In genomic region chrX:11540532-11541377, GRCh38 we compare ENCODE assay signal across 10 cellular contexts.
DNase-seq lines count a peak whose midpoint lies in the region; ATAC-seq and TF ChIP-seq lines count a peak whose summit lies in the region.
"Had no signal": no experiment of that assay in that cellular context is flagged by ENCODE, and none has a peak within 500 bp of the region (broad histone marks: within the 10 kb centered on the region; RNA-seq: fewer than 3 reads in every experiment).

No MANE protein-coding gene starts in this region.

- H3K79me2 ChIP-seq in fibroblast of lung (ENCODE audit: control insufficient read depth, insufficient read depth, low read length) = no peaks in the 10 kb centered on the region
- H3K79me2 ChIP-seq in PC-3 (ENCODE audit: low read length) = no peaks in the 10 kb centered on the region

- no peaks in the 10 kb centered on the region for H3K9me2 ChIP-seq in PC-3 (replicated peaks; ENCODE audit: low read length)

- H3K4me3 ChIP-seq in GM12865 (ENCODE audit: low read depth, low read length) (no peak overlapping the region), fibroblast of lung (replicated peaks in 1 of 4; ENCODE audit: control extremely low read depth in 1 of 4, insufficient read depth in 1 of 4, low read depth in 3 of 4, low read length in 4 of 4) (no peak overlapping the region), colonic mucosa (no peak overlapping the region), PC-3 (ENCODE audit: low read length) (no peak overlapping the region)

- peak; percentile 85 for ATAC-seq in GM21390 (IDR thresholded peaks at IDR 0.05; ENCODE audit: unreplicated experiment)
- ATAC-seq in HG03442 (IDR thresholded peaks at IDR 0.05; ENCODE audit: unreplicated experiment) = peak; percentile 75
- ATAC-seq in PC-3 = no peak
- ATAC-seq: esophagus mucosa; natural killer cell treated with Interleukin-12 subunit alpha and Interleukin-12 subunit beta and Interleukin-15 and Interleukin-18, amount 100 ng/mL, for 72 hours had no signal

- TF ChIP-seq CTCF in GM12865 (IDR thresholded peaks at IDR 0.05; ENCODE audit: insufficient read depth, low read depth, low read length, missing control alignments) (no peak), fibroblast of lung (conservative IDR thresholded peaks at IDR 0.05 in 1 of 2, IDR thresholded peaks at IDR 0.05 in 1 of 2; ENCODE audit: low read depth in 1 of 2, low read length in 2 of 2) (peak; percentile 28 to 32), colonic mucosa (IDR thresholded peaks at IDR 0.05) (no peak), PC-3 (conservative IDR thresholded peaks at IDR 0.05; ENCODE audit: low read depth, low read length) (no peak)

- H3K36me3 ChIP-seq in fibroblast of lung (ENCODE audit: control insufficient read depth, insufficient read depth, low read length) = no peaks in the 10 kb centered on the region
- no peaks in the 10 kb centered on the region for H3K36me3 ChIP-seq in colonic mucosa
- H3K36me3 ChIP-seq in PC-3 (ENCODE audit: low read depth, low read length) = no peaks in the 10 kb centered on the region

- H3K4me2 ChIP-seq in fibroblast of lung (ENCODE audit: extremely low read depth, insufficient read depth, low read length) = no peak overlapping the region
- no peak overlapping the region for H3K4me2 ChIP-seq in PC-3 (ENCODE audit: low read length)

- H3K27ac ChIP-seq in fibroblast of lung (ENCODE audit: insufficient read depth, low read length) (no peak overlapping the region), colonic mucosa (no peak overlapping the region), PC-3 (ENCODE audit: low read length) (no peak overlapping the region)

- no peaks in the 10 kb centered on the region for H3K4me1 Mint-ChIP-seq in activated T-helper 1 cell treated with anti-CD3 and anti-CD28 coated beads, Interleukin-12 subunit alpha, Interleukin-12 subunit beta, Interleukin-2, Interleukin-4 antibody, amounts not matched to agents 30 ng/mL and 10 ng/mL and 1 ng/mL, durations not matched to agents 14 hours and 24 hours and 36 hours (ENCODE audit: low read depth)
- no peaks in the 10 kb centered on the region for H3K4me1 Mint-ChIP-seq in activated naive CD4-positive, alpha-beta T cell treated with anti-CD3 and anti-CD28 coated beads, Interleukin-2, amount 10 ng/mL, durations not matched to agents 7 days and 5 days

- H3K4me3 Mint-ChIP-seq in activated T-helper 1 cell treated with anti-CD3 and anti-CD28 coated beads, Interleukin-12 subunit alpha, Interleukin-12 subunit beta, Interleukin-2, Interleukin-4 antibody, amounts not matched to agents 30 ng/mL and 10 ng/mL and 1 ng/mL, durations not matched to agents 14 hours and 24 hours and 36 hours = no peak overlapping the region
- H3K4me3 Mint-ChIP-seq in activated naive CD4-positive, alpha-beta T cell treated with anti-CD3 and anti-CD28 coated beads, Interleukin-2, amount 10 ng/mL, durations not matched to agents 7 days and 5 days = no peak overlapping the region
- H3K4me3 Mint-ChIP-seq: natural killer cell treated with Interleukin-12 subunit alpha and Interleukin-12 subunit beta and Interleukin-15 and Interleukin-18, amount 100 ng/mL, for 72 hours had no signal

- peaks cover 2% of the 10 kb centered on the region for H4K20me1 ChIP-seq in fibroblast of lung (ENCODE audit: control insufficient read depth, extremely low read depth, insufficient read depth, low read length)
- no peaks in the 10 kb centered on the region for H4K20me1 ChIP-seq in PC-3 (ENCODE audit: low read length)

- H3F3A ChIP-seq in PC-3 (ENCODE audit: low read length, unreplicated experiment) = no peaks in the 10 kb centered on the region

- CTCF ChIA-PET in activated naive CD4-positive, alpha-beta T cell treated with anti-CD3 and anti-CD28 coated beads, Interleukin-2, amount 10 ng/mL, durations not matched to agents 7 days and 5 days (lab: Charles Lee) = interaction anchor here (1.0 kb wide), 1 partner anchor 207 kb away, joined by 3 read pairs; no protein-coding TSS in a partner anchor
- CTCF ChIA-PET in PC-3 (lab: Charles Lee) = no interaction called here

- H3K9ac ChIP-seq in fibroblast of lung (ENCODE audit: insufficient read depth, low read length) (no peak overlapping the region), colonic mucosa (ENCODE audit: low read depth in 2 of 2, low read length in 2 of 2) (no peak overlapping the region), PC-3 (ENCODE audit: low read length) (no peak overlapping the region)

- intact Hi-C loops in colonic mucosa (cut with DNase I) (no loop called here), PC-3 (cut with micrococcal nuclease) (no loop called here)
- intact Hi-C loops in activated T-helper 1 cell treated with anti-CD3 and anti-CD28 coated beads, Interleukin-12 subunit alpha, Interleukin-12 subunit beta, Interleukin-2, Interleukin-4 antibody, amounts not matched to agents 30 ng/mL and 10 ng/mL and 1 ng/mL, durations not matched to agents 14 hours and 24 hours and 36 hours (cut with micrococcal nuclease) = no loop called here

- no peaks in the 10 kb centered on the region for H3K4me1 ChIP-seq in fibroblast of lung (ENCODE audit: control insufficient read depth, extremely low read depth, insufficient read depth, low read length)
- H3K4me1 ChIP-seq in colonic mucosa = no peaks in the 10 kb centered on the region
- no peaks in the 10 kb centered on the region for H3K4me1 ChIP-seq in PC-3 (ENCODE audit: insufficient read depth, low read length)

- H3K9me3 ChIP-seq in fibroblast of lung (ENCODE audit: control insufficient read depth, insufficient read depth, low read depth, low read length) (no peaks in the 10 kb centered on the region), colonic mucosa (no peaks in the 10 kb centered on the region), PC-3 (ENCODE audit: low read length) (no peaks in the 10 kb centered on the region)

- no TSS peak for BruUV-seq in PC-3 (replicated peaks; lab: Mats Ljungman, UMichigan)

- no peak overlapping the region for H2AFZ ChIP-seq in fibroblast of lung (ENCODE audit: low read length)
- H2AFZ ChIP-seq in PC-3 (ENCODE audit: low read length) = no peak overlapping the region

- H3K27me3 ChIP-seq in fibroblast of lung (ENCODE audit: control insufficient read depth, insufficient read depth, low read length) (no peaks in the 10 kb centered on the region), colonic mucosa (no peaks in the 10 kb centered on the region), PC-3 (ENCODE audit: low read length) (no peaks in the 10 kb centered on the region)

- H3K27me3 Mint-ChIP-seq in activated T-helper 1 cell treated with anti-CD3 and anti-CD28 coated beads, Interleukin-12 subunit alpha, Interleukin-12 subunit beta, Interleukin-2, Interleukin-4 antibody, amounts not matched to agents 30 ng/mL and 10 ng/mL and 1 ng/mL, durations not matched to agents 14 hours and 24 hours and 36 hours (ENCODE audit: insufficient read depth) = no peaks in the 10 kb centered on the region
- H3K27me3 Mint-ChIP-seq in activated naive CD4-positive, alpha-beta T cell treated with anti-CD3 and anti-CD28 coated beads, Interleukin-2, amount 10 ng/mL, durations not matched to agents 7 days and 5 days = no peaks in the 10 kb centered on the region

- no peaks in the 10 kb centered on the region for H3K9me3 Mint-ChIP-seq in activated T-helper 1 cell treated with anti-CD3 and anti-CD28 coated beads, Interleukin-12 subunit alpha, Interleukin-12 subunit beta, Interleukin-2, Interleukin-4 antibody, amounts not matched to agents 30 ng/mL and 10 ng/mL and 1 ng/mL, durations not matched to agents 14 hours and 24 hours and 36 hours
- H3K9me3 Mint-ChIP-seq in activated naive CD4-positive, alpha-beta T cell treated with anti-CD3 and anti-CD28 coated beads, Interleukin-2, amount 10 ng/mL, durations not matched to agents 7 days and 5 days = no peaks in the 10 kb centered on the region
- H3K9me3 Mint-ChIP-seq: natural killer cell treated with Interleukin-12 subunit alpha and Interleukin-12 subunit beta and Interleukin-15 and Interleukin-18, amount 100 ng/mL, for 72 hours had no signal

- POLR2A ChIA-PET in PC-3 (lab: Charles Lee; ENCODE audit: unreplicated experiment) = no interaction called here

- H3K36me3 Mint-ChIP-seq in activated T-helper 1 cell treated with anti-CD3 and anti-CD28 coated beads, Interleukin-12 subunit alpha, Interleukin-12 subunit beta, Interleukin-2, Interleukin-4 antibody, amounts not matched to agents 30 ng/mL and 10 ng/mL and 1 ng/mL, durations not matched to agents 14 hours and 24 hours and 36 hours (ENCODE audit: low read depth) = no peaks in the 10 kb centered on the region
- H3K36me3 Mint-ChIP-seq in activated naive CD4-positive, alpha-beta T cell treated with anti-CD3 and anti-CD28 coated beads, Interleukin-2, amount 10 ng/mL, durations not matched to agents 7 days and 5 days = no peaks in the 10 kb centered on the region
- H3K36me3 Mint-ChIP-seq: natural killer cell treated with Interleukin-12 subunit alpha and Interleukin-12 subunit beta and Interleukin-15 and Interleukin-18, amount 100 ng/mL, for 72 hours had no signal

- peak; percentile 88 for DNase-seq in GM12865 (ENCODE audit: low read depth)
- DNase-seq in fibroblast of lung (ENCODE audit: low read depth in 2 of 2) = peak in 1 of 2 donors; percentile 65
- no peak for DNase-seq in colonic mucosa
- no peak for DNase-seq in activated T-helper 1 cell treated with anti-CD3 and anti-CD28 coated beads, Interleukin-12 subunit alpha, Interleukin-12 subunit beta, Interleukin-2, Interleukin-4 antibody, amounts not matched to agents 30 ng/mL and 10 ng/mL and 1 ng/mL, durations not matched to agents 14 hours and 24 hours and 36 hours (ENCODE audit: low spot score)
- DNase-seq in activated naive CD4-positive, alpha-beta T cell treated with anti-CD3 and anti-CD28 coated beads, Interleukin-2, amount 10 ng/mL, durations not matched to agents 7 days and 5 days = no peak
- no peak for DNase-seq in PC-3

- no peak overlapping the region for H3K27ac Mint-ChIP-seq in activated T-helper 1 cell treated with anti-CD3 and anti-CD28 coated beads, Interleukin-12 subunit alpha, Interleukin-12 subunit beta, Interleukin-2, Interleukin-4 antibody, amounts not matched to agents 30 ng/mL and 10 ng/mL and 1 ng/mL, durations not matched to agents 14 hours and 24 hours and 36 hours
- no peak overlapping the region for H3K27ac Mint-ChIP-seq in activated naive CD4-positive, alpha-beta T cell treated with anti-CD3 and anti-CD28 coated beads, Interleukin-2, amount 10 ng/mL, durations not matched to agents 7 days and 5 days
- H3K27ac Mint-ChIP-seq: natural killer cell treated with Interleukin-12 subunit alpha and Interleukin-12 subunit beta and Interleukin-15 and Interleukin-18, amount 100 ng/mL, for 72 hours had no signal

Comparison
In these comparisons a context has a peak if more than half of its experiments do, and no peak if none do; other contexts are left out.
1. CTCF ChIP-seq: peak in fibroblast of lung (2 of 2); none in GM12865 (single experiment), colonic mucosa (single experiment) and PC-3 (single experiment).